Comparison of ENCODE assay signal across 8 cellular contexts in genomic region chr17:43388198-43389021, GRCh38. TPM values are rescaled to one million over a fixed set of nuclear protein-coding genes. Genes with fewer than 3 reads are reported as not detected.
A peak's percentile ranks its signal among the peaks of the same experiment; 100 is the strongest.
DNase-seq lines count a peak whose midpoint lies in the region; ATAC-seq and TF ChIP-seq lines count a peak whose summit lies in the region.

No MANE protein-coding gene starts in this region.

- ATAC-seq in GM18870 (IDR thresholded peaks at IDR 0.05; ENCODE audit: unreplicated experiment), result peak; percentile 61
- ATAC-seq in HG03280 (IDR thresholded peaks at IDR 0.05; ENCODE audit: unreplicated experiment), result peak; percentile 81

- peak overlapping the region; percentile 80 for H3K27ac ChIP-seq in A673 (ENCODE audit: low read depth, low read length, poor library complexity, severe bottlenecking)

- peak overlapping the region; percentile 47 for H3K4me3 ChIP-seq in A673 (ENCODE audit: low read depth, low read length, poor library complexity, severe bottlenecking)
- peak overlapping the region; percentile 63 for H3K4me3 ChIP-seq in kidney epithelial cell (ENCODE audit: low read depth, low read length)

- no peaks in the 10 kb centered on the region for H3K36me3 ChIP-seq in A673 (ENCODE audit: insufficient read depth, low read length, poor library complexity, severe bottlenecking)
- no peaks in the 10 kb centered on the region for H3K36me3 ChIP-seq in kidney epithelial cell (ENCODE audit: control insufficient read depth, insufficient read depth, low read length)

- intact Hi-C loops in A673 (cut with micrococcal nuclease; ENCODE audit: unreplicated experiment), result loop anchor here (1.0 kb wide), 1 partner anchor 95 kb away; the partner anchor contains the start of gene DHX8

- no peaks in the 10 kb centered on the region for H3K9me3 ChIP-seq in A673 (ENCODE audit: low read depth, low read length, poor library complexity, severe bottlenecking)

- H3K4me1 ChIP-seq in A673 (ENCODE audit: insufficient read depth, low read length, poor library complexity, severe bottlenecking), result no peaks in the 10 kb centered on the region

- no peaks in the 10 kb centered on the region for H3K27me3 ChIP-seq in A673 (replicated peaks; ENCODE audit: insufficient read depth, low read depth, low read length, poor library complexity)
- H3K27me3 ChIP-seq in kidney epithelial cell (ENCODE audit: control insufficient read depth, insufficient read depth, low read length), result no peaks in the 10 kb centered on the region

- BruUV-seq in A673 (replicated peaks; lab: Mats Ljungman, UMichigan), result no TSS peak

- POLR2A ChIA-PET in A673 (lab: Charles Lee; ENCODE audit: low non-redundant PET), result interaction anchor here (0.7 to 1.3 kb wide), 4 partner anchors 10 to 1348 kb away, joined by 3 to 8 read pairs (median 5); partner anchors contain the start of gene ARL4D

- CTCF ChIA-PET in A673 (lab: Charles Lee), result interaction anchor here (0.5 to 1.2 kb wide), 3 partner anchors 10 to 96 kb away, joined by 4 to 5 read pairs (median 5); partner anchors contain the start of gene DHX8

- DNase-seq in A673 (ENCODE audit: low spot score) (peak; percentile 84), NCI-H446 (lab: John Stamatoyannopoulos, UW) (peak; percentile 75 to 89), cerebellar nuclear complex (lab: John Stamatoyannopoulos, UW) (peak; percentile 81 to 96), kidney epithelial cell (ENCODE audit: low read depth) (no peak)
- DNase-seq in activated CD4-positive, alpha-beta T cell treated with anti-CD3 and anti-CD28 coated beads for 1 hour, result peak; percentile 80
- DNase-seq in stimulated activated CD4-positive, alpha-beta T cell treated with anti-CD3 and anti-CD28 coated beads, Interleukin-15, amount 100 ng/mL, for 24 hours, result peak; percentile 91

- no peak for TF ChIP-seq CTCF in A673 (conservative IDR thresholded peaks at IDR 0.05; ENCODE audit: low read depth, low read length)
- no peak for TF ChIP-seq CTCF in kidney epithelial cell (IDR thresholded peaks at IDR 0.05; ENCODE audit: insufficient read depth, low read length, poor library complexity, severe bottlenecking)

RNA-seq across cellular contexts. Expression of gene ARL4D, which starts 10.4 kb away (rescaled TPM):
- total RNA-seq in A673 (2021) (4.3 and 5.5 TPM in 2 replicates), kidney epithelial cell (1.5 and 1.8 TPM in 2 replicates)
